ENCODE assay signal across 1 cellular context in the genomic region with DNA sequence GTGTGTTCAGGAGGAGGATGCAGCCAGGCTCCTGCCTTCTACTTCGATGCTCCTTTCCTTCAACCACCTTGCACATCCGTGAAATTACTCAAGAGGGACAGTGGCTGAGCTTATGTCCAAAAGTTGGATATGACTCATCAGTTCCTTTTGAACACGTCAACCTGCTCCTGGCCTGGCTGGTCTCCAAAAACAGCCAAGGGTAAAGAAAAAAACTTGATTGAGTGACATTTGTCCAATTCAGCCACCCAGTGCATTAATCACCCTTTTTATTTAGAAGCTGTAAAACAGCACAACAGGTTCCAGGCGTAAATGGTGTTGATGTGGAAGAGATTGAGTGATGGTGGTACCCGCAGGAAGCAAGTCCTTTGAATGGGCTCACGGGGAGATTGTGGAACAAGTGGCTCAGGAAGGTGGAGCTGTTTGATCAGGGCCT.
TF ChIP-seq lines count a peak whose summit lies in the region.

No MANE protein-coding gene starts in this region.

TF ChIP-seq in HCT116, 20 proteins besides CTCF, POLR2A, EP300 and RAD21 (continued from another document):
- TF ChIP-seq REST (IDR thresholded peaks at IDR 0.05; ENCODE audit: low read depth) (no peak), MAX (IDR thresholded peaks at IDR 0.05) (peak; percentile 75), ZFX (IDR thresholded peaks at IDR 0.05) (no peak), ELF1 (IDR thresholded peaks at IDR 0.05; ENCODE audit: borderline replicate concordance, low read depth) (no peak), SP1 (IDR thresholded peaks at IDR 0.05; ENCODE audit: low read depth) (peak; percentile 92), EZH2phosphoT487 (IDR thresholded peaks at IDR 0.05; ENCODE audit: borderline replicate concordance) (no peak), EGR1 (IDR thresholded peaks at IDR 0.05; ENCODE audit: low read depth) (peak; percentile 11; the same call in 1 of the 2 replicates), EZH2 (IDR thresholded peaks at IDR 0.05) (no peak), SIN3A (IDR thresholded peaks at IDR 0.05; ENCODE audit: low read depth) (peak; percentile 76; the same call in 1 of the 2 replicates), SRF (IDR thresholded peaks at IDR 0.05; ENCODE audit: low read depth) (peak; percentile 77; the same call in 1 of the 2 replicates), YY1 (IDR thresholded peaks at IDR 0.05; ENCODE audit: extremely low read depth, insufficient replicate concordance, low read depth, low read length) (no peak), FOSL1 (IDR thresholded peaks at IDR 0.05; ENCODE audit: low read depth) (peak; percentile 98), JUND (IDR thresholded peaks at IDR 0.05) (peak; percentile 99), CEBPB (IDR thresholded peaks at IDR 0.05; ENCODE audit: low read depth) (peak; percentile 93), ZNF274 (IDR thresholded peaks at IDR 0.05; ENCODE audit: low read depth, low read length) (no peak), TCF7L2 (IDR thresholded peaks at IDR 0.05; ENCODE audit: borderline replicate concordance, extremely low read depth, insufficient read depth, insufficient read length) (peak; percentile 57)
- TF ChIP-seq, protein P1, sequence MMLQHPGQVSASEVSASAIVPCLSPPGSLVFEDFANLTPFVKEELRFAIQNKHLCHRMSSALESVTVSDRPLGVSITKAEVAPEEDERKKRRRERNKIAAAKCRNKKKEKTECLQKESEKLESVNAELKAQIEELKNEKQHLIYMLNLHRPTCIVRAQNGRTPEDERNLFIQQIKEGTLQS (IDR thresholded peaks at IDR 0.05), result peak; percentile 59; the same call in 1 of the 2 replicates
